8 cellular contexts compared by ENCODE assay signal in genomic region chr20:4083103-4083864, GRCh38.
DNase-seq lines count a peak whose midpoint lies in the region; ATAC-seq and TF ChIP-seq lines count a peak whose summit lies in the region.

No MANE protein-coding gene starts in this region.

- peak overlapping the region; percentile 60 for H3K9ac ChIP-seq in DND-41 (ENCODE audit: low read depth, low read length)
- H3K9ac ChIP-seq in neural progenitor cell = no peak overlapping the region

- H3K9me3 Mint-ChIP-seq in neural progenitor cell = peaks cover 6% of the 10 kb centered on the region

- H3K27me3 Mint-ChIP-seq in neural progenitor cell (ENCODE audit: insufficient read depth, low read depth) = peaks cover 7% of the 10 kb centered on the region

- H3K4me2 ChIP-seq in DND-41 (ENCODE audit: insufficient read depth, low read length) = peak overlapping the region; percentile 71
- H3K4me2 ChIP-seq in neural progenitor cell = peak overlapping the region; percentile 43

- H3K79me2 ChIP-seq in DND-41 (ENCODE audit: insufficient read depth, low read length) = no peaks in the 10 kb centered on the region
- H3K79me2 ChIP-seq in neural progenitor cell (ENCODE audit: low read depth) = no peaks in the 10 kb centered on the region

- no peak overlapping the region for H3K4me3 Mint-ChIP-seq in neural progenitor cell

- H3F3A ChIP-seq in neural progenitor cell (ENCODE audit: low read depth) = peaks cover 17% of the 10 kb centered on the region

- TF ChIP-seq CTCF in DND-41 (IDR thresholded peaks at IDR 0.05; ENCODE audit: borderline replicate concordance, extremely low read depth, low read length, poor library complexity, severe bottlenecking) = peak; percentile 13
- TF ChIP-seq CTCF in neural progenitor cell (IDR thresholded peaks at IDR 0.05) = no peak

- ATAC-seq in DND-41 (ENCODE audit: insufficient read depth, low read depth) = peak; percentile 3; the same call in 1 of the 3 replicates

- no peak overlapping the region for H3K27ac Mint-ChIP-seq in neural progenitor cell

- H3K9me3 ChIP-seq in DND-41 (ENCODE audit: insufficient read depth, low read length, severe bottlenecking) (no peaks in the 10 kb centered on the region), neural progenitor cell (ENCODE audit: low read depth) (no peaks in the 10 kb centered on the region)
- no peaks in the 10 kb centered on the region for H3K9me3 ChIP-seq in effector memory CD4-positive, alpha-beta T cell (ENCODE audit: control insufficient read depth, low read length)

- no peaks in the 10 kb centered on the region for H3K36me3 ChIP-seq in DND-41 (ENCODE audit: insufficient read depth, low read length)
- H3K36me3 ChIP-seq in effector memory CD4-positive, alpha-beta T cell (ENCODE audit: control insufficient read depth, insufficient read depth, low read length) = no peaks in the 10 kb centered on the region
- H3K36me3 ChIP-seq in neural progenitor cell = no peaks in the 10 kb centered on the region

- DNase-seq in DND-41 (no peak), OCI-M2 (lab: John Stamatoyannopoulos, UW; ENCODE audit: unreplicated experiment) (peak; percentile 74), neural progenitor cell (ENCODE audit: low spot score) (no peak), Kasumi-1 (lab: John Stamatoyannopoulos, UW) (no peak), kidney glomerular epithelial cell (lab: John Stamatoyannopoulos, UW) (no peak), DMS 273 (lab: John Stamatoyannopoulos, UW; ENCODE audit: unreplicated experiment) (no peak), AG20443 (ENCODE audit: low spot score) (no peak)
- no peak for DNase-seq in effector memory CD4-positive, alpha-beta T cell

- H3K27me3 ChIP-seq in DND-41 (ENCODE audit: insufficient read depth, low read length, poor library complexity) (no peaks in the 10 kb centered on the region), neural progenitor cell (peaks cover 26% of the 10 kb centered on the region)
- no peaks in the 10 kb centered on the region for H3K27me3 ChIP-seq in effector memory CD4-positive, alpha-beta T cell (replicated peaks; ENCODE audit: control insufficient read depth, insufficient read depth, low read length, poor library complexity, severe bottlenecking)

- peak overlapping the region in 1 of 2 experiments; percentile 50; a peak in 2 of 4 replicates for H3K4me3 ChIP-seq in DND-41 (ENCODE audit: low read depth in 1 of 2, low read length in 2 of 2)
- H3K4me3 ChIP-seq in effector memory CD4-positive, alpha-beta T cell (ENCODE audit: insufficient read depth, low read depth, low read length, poor library complexity, severe bottlenecking) = no peak overlapping the region
- no peak overlapping the region for H3K4me3 ChIP-seq in neural progenitor cell

- no peaks in the 10 kb centered on the region for H3K36me3 Mint-ChIP-seq in neural progenitor cell

- H2AFZ ChIP-seq in DND-41 (ENCODE audit: low read depth, low read length) (peak overlapping the region; percentile 61), neural progenitor cell (replicated peaks) (no peak overlapping the region)

- H4K20me1 ChIP-seq in DND-41 (ENCODE audit: insufficient read depth, low read length) (no peaks in the 10 kb centered on the region), neural progenitor cell (ENCODE audit: low read depth) (no peaks in the 10 kb centered on the region)

- H3K27ac ChIP-seq in DND-41 (ENCODE audit: low read length) (peak overlapping the region; percentile 99), neural progenitor cell (no peak overlapping the region)
- H3K27ac ChIP-seq in effector memory CD4-positive, alpha-beta T cell (ENCODE audit: insufficient read depth, low read length, poor library complexity, severe bottlenecking) = peak overlapping the region; percentile 23

- H3K4me1 Mint-ChIP-seq in neural progenitor cell = peaks cover 23% of the 10 kb centered on the region

- H3K4me1 ChIP-seq in DND-41 (ENCODE audit: insufficient read depth, low read length) (peaks cover 55% of the 10 kb centered on the region), neural progenitor cell (no peaks in the 10 kb centered on the region)
- peaks cover 13% of the 10 kb centered on the region for H3K4me1 ChIP-seq in effector memory CD4-positive, alpha-beta T cell (ENCODE audit: control insufficient read depth, insufficient read depth, low read length, poor library complexity, severe bottlenecking)
